26 cellular contexts compared by ENCODE assay signal in genomic region chr17:39600469-39601009, GRCh38. TPM values are rescaled to one million over a fixed set of nuclear protein-coding genes. Genes with fewer than 3 reads are reported as not detected.
"Had no signal": no experiment of that assay in that cellular context is flagged by ENCODE, and none has a peak within 500 bp of the region (broad histone marks: within the 10 kb centered on the region; RNA-seq: fewer than 3 reads in every experiment).

No MANE protein-coding gene starts in this region.

- H3K4me3 Mint-ChIP-seq: activated CD4-positive, alpha-beta memory T cell treated with anti-CD3 and anti-CD28 coated beads for 36 hours; activated CD4-positive, alpha-beta T cell treated with anti-CD3 and anti-CD28 coated beads, Interleukin-2, amount 10 ng/mL, durations not matched to agents 7 days and 5 days; activated naive CD4-positive, alpha-beta T cell treated with anti-CD3 and anti-CD28 coated beads for 36 hours; activated naive CD8-positive, alpha-beta T cell; activated T-cell treated with anti-CD3 and anti-CD28 coated beads, Interleukin-2, amount 50 U/mL, for 4 hours had no signal

- H3K4me3 ChIP-seq: cardiac muscle cell had no signal

- H3K27ac ChIP-seq: brain microvascular endothelial cell, cardiac muscle cell, VCaP had no signal

- H3K36me3 Mint-ChIP-seq: activated CD4-positive, alpha-beta memory T cell treated with anti-CD3 and anti-CD28 coated beads for 36 hours; activated naive CD8-positive, alpha-beta T cell had no signal

- ATAC-seq: activated T-cell treated with anti-CD3 and anti-CD28 coated beads, Interleukin-2, amount 50 U/mL, for 4 hours; PC-3 had no signal

- H3K27ac Mint-ChIP-seq: activated CD4-positive, alpha-beta memory T cell treated with anti-CD3 and anti-CD28 coated beads for 36 hours; activated CD4-positive, alpha-beta T cell treated with anti-CD3 and anti-CD28 coated beads, Interleukin-2, amount 10 ng/mL, durations not matched to agents 7 days and 5 days; activated naive CD4-positive, alpha-beta T cell treated with anti-CD3 and anti-CD28 coated beads for 36 hours; activated naive CD8-positive, alpha-beta T cell had no signal

- H3K9me3 Mint-ChIP-seq: activated CD4-positive, alpha-beta memory T cell treated with anti-CD3 and anti-CD28 coated beads for 36 hours; activated CD4-positive, alpha-beta T cell treated with anti-CD3 and anti-CD28 coated beads, Interleukin-2, amount 10 ng/mL, durations not matched to agents 7 days and 5 days; activated naive CD4-positive, alpha-beta T cell treated with anti-CD3 and anti-CD28 coated beads for 36 hours; activated T-cell treated with anti-CD3 and anti-CD28 coated beads, Interleukin-2, amount 50 U/mL, for 4 hours had no signal

- H3K36me3 ChIP-seq: brain microvascular endothelial cell, cardiac muscle cell had no signal

- DNase-seq: activated CD4-positive, alpha-beta memory T cell treated with anti-CD3 and anti-CD28 coated beads for 36 hours; activated CD4-positive, alpha-beta T cell treated with anti-CD3 and anti-CD28 coated beads, Interleukin-2, amount 10 ng/mL, durations not matched to agents 7 days and 5 days; activated CD4-positive, CD25-positive, alpha-beta regulatory T cell; activated CD8-positive, alpha-beta memory T cell treated with anti-CD3 and anti-CD28 coated beads for 24 hours; activated effector memory CD4-positive, alpha-beta T cell treated with anti-CD3 and anti-CD28 coated beads, Interleukin-2, amount 50 U/mL, for 16 hours; activated naive CD4-positive, alpha-beta T cell treated with anti-CD3 and anti-CD28 coated beads for 36 hours; activated T-cell treated with anti-CD3 and anti-CD28 coated beads, Interleukin-2, amount 50 U/mL, for 4 hours; amygdala; brain microvascular endothelial cell; Kasumi-1; KBM-7; NCI-H1105 treated with DMSO at 0.1 percent for 48 hours; NCI-H1436 treated with DMSO at 0.1 percent for 48 hours; NCI-H187; NCI-H2081; NCI-H446; NCI-H524; PC-3; SHP77 treated with DMSO at 0.1 percent for 48 hours; T-helper 1 cell had no signal

RNA-seq across cellular contexts. Expression of gene NEUROD2, which starts 7.2 kb away (rescaled TPM):
- total RNA-seq: activated CD4-positive, alpha-beta memory T cell treated with anti-CD3 and anti-CD28 coated beads for 36 hours; activated CD4-positive, alpha-beta T cell treated with anti-CD3 and anti-CD28 coated beads, Interleukin-2, amount 10 ng/mL, durations not matched to agents 7 days and 5 days; activated naive CD4-positive, alpha-beta T cell treated with anti-CD3 and anti-CD28 coated beads for 36 hours; activated T-cell treated with anti-CD3 and anti-CD28 coated beads, Interleukin-2, amount 50 U/mL, for 4 hours; astrocyte; cardiac muscle cell; PC-3; SK-MEL-5; T-helper 2 cell treated with Interferon-gamma antibody and Interleukin-4, amounts not matched to agents 100 ng/mL and 5 ng/mL, for 36 hours had no signal
- polyA plus RNA-seq: cardiac muscle cell had no signal

RNA-seq across cellular contexts. Expression of gene PPP1R1B, which starts 26.2 kb away (rescaled TPM):
- total RNA-seq: activated CD4-positive, alpha-beta memory T cell treated with anti-CD3 and anti-CD28 coated beads for 36 hours; activated CD4-positive, alpha-beta T cell treated with anti-CD3 and anti-CD28 coated beads, Interleukin-2, amount 10 ng/mL, durations not matched to agents 7 days and 5 days; T-helper 2 cell treated with Interferon-gamma antibody and Interleukin-4, amounts not matched to agents 100 ng/mL and 5 ng/mL, for 36 hours had no signal
